In genomic region chr2:18381451-18381850, GRCh38 we compare ENCODE assay signal across 26 cellular contexts.
"Had no signal": no experiment of that assay in that cellular context is flagged by ENCODE, and none has a peak within 500 bp of the region (broad histone marks: within the 10 kb centered on the region; RNA-seq: fewer than 3 reads in every experiment).

No MANE protein-coding gene starts in this region.

- H3K36me3 ChIP-seq: colonic mucosa, esophagus squamous epithelium, gastrocnemius medialis, heart right ventricle, left lung, lower lobe of right lung had no signal

- H3K4me1 ChIP-seq: colonic mucosa, esophagus squamous epithelium, gastrocnemius medialis, heart right ventricle, left lung, lower lobe of right lung had no signal

- H3K27ac ChIP-seq: colonic mucosa, epithelial cell of prostate, esophagus squamous epithelium, gastrocnemius medialis, heart right ventricle, left lung, lower lobe of right lung had no signal

- H3K27me3 ChIP-seq: colonic mucosa, gastrocnemius medialis, left lung had no signal

- DNase-seq: colonic mucosa; cortex of kidney; effector CD8-positive, alpha-beta T cell; effector memory CD8-positive, alpha-beta T cell; endodermal cell; erythroblast; esophagus squamous epithelium; foreskin fibroblast; foreskin melanocyte; gastrocnemius medialis; glutamatergic neuron; head of caudate nucleus; heart right ventricle; hippocampal formation; left cardiac atrium; left lung; left ventricle myocardium superior; lower lobe of right lung; mesenchymal stem cell; mucosa of descending colon; naive B cell; naive thymus-derived CD8-positive, alpha-beta T cell had no signal

- H3K36me3 Mint-ChIP-seq: mesothelial cell of epicardium; naive B cell; naive thymus-derived CD8-positive, alpha-beta T cell had no signal

- H3K4me1 Mint-ChIP-seq: naive thymus-derived CD8-positive, alpha-beta T cell had no signal

- ATAC-seq: effector memory CD8-positive, alpha-beta T cell; esophagus mucosa; gastrocnemius medialis; heart right ventricle; left cardiac atrium; left lung; left ventricle myocardium superior; lower lobe of right lung; mucosa of descending colon; naive thymus-derived CD8-positive, alpha-beta T cell had no signal

- H3K27me3 Mint-ChIP-seq: dendritic cell treated with granulocyte-macrophage colony-stimulating factor and Interleukin-4, amounts not matched to agents 40 ng/mL and 50 ng/mL, for 4 days had no signal

- H3K27ac Mint-ChIP-seq: dendritic cell treated with granulocyte-macrophage colony-stimulating factor and Interleukin-4, amounts not matched to agents 40 ng/mL and 50 ng/mL, for 4 days; effector memory CD8-positive, alpha-beta T cell; endodermal cell; naive thymus-derived CD8-positive, alpha-beta T cell had no signal

- H3K9me3 ChIP-seq: colonic mucosa, esophagus squamous epithelium, gastrocnemius medialis, heart right ventricle, left lung, lower lobe of right lung, mucosa of descending colon had no signal

- H3K4me3 ChIP-seq: colonic mucosa, esophagus squamous epithelium, gastrocnemius medialis, heart right ventricle, left lung, lower lobe of right lung, mucosa of descending colon had no signal

- H3K4me3 Mint-ChIP-seq: dendritic cell treated with granulocyte-macrophage colony-stimulating factor and Interleukin-4, amounts not matched to agents 40 ng/mL and 50 ng/mL, for 4 days; effector memory CD8-positive, alpha-beta T cell; endodermal cell; mesothelial cell of epicardium; naive B cell; naive thymus-derived CD8-positive, alpha-beta T cell had no signal
